17 cellular contexts compared by ENCODE assay signal in the genomic region with DNA sequence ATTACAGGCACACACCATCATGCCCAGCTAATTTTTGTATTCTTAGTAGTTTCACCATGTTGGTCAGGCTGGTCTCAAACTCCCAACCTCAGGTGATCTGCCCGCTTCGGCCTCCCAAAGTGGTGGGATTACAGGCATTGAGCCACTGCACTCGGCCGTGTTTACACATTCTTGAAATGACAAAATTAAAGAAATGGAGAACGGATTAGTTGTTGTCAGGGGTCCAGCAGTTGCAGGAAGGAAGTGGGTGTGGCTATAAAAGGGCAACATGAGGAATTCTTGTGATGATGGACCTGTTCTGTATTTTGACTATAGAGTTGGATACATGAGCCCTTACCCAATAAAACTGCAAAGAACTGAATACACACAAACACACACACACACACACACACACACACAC. TPM values are rescaled to one million over a fixed set of nuclear protein-coding genes. Genes with fewer than 3 reads are reported as not detected.
DNase-seq lines count a peak whose midpoint lies in the region; ATAC-seq lines count a peak whose summit lies in the region.
"Had no signal": no experiment of that assay in that cellular context is flagged by ENCODE, and none has a peak within 500 bp of the region (broad histone marks: within the 10 kb centered on the region; RNA-seq: fewer than 3 reads in every experiment).

No MANE protein-coding gene starts in this region.

- H3K9me3 ChIP-seq in adipocyte (ENCODE audit: control insufficient read depth, low read length), result no peaks in the 10 kb centered on the region
- H3K9me3 ChIP-seq: Caco-2, lower lobe of right lung had no signal

- H3K36me3 ChIP-seq in adipocyte (ENCODE audit: control insufficient read depth, insufficient read depth, low read length, severe bottlenecking), result peaks cover 20% of the 10 kb centered on the region

- DNase-seq in AG20443 (ENCODE audit: low spot score), result peak; percentile 13
- DNase-seq in GF-D8 (lab: John Stamatoyannopoulos, UW), result peak; percentile 8
- DNase-seq in adipocyte (ENCODE audit: low read depth), result peak; percentile 33
- DNase-seq in lung microvascular endothelial cell (ENCODE audit: low read depth in 2 of 2), result peak; percentile 49 to 71
- DNase-seq in C1 segment of cervical spinal cord (lab: John Stamatoyannopoulos, UW), result no peak
- no peak for DNase-seq in NCI-H774 (lab: John Stamatoyannopoulos, UW)
- no peak for DNase-seq in NCI-H146 (lab: John Stamatoyannopoulos, UW)
- DNase-seq: activated CD4-positive, alpha-beta T cell treated with anti-CD3 and anti-CD28 coated beads, Interleukin-2, amount 10 ng/mL, durations not matched to agents 24 days and 14 days; Caco-2; H7; lower lobe of right lung; NCI-H1417; posterior cingulate gyrus; stimulated activated CD4-positive, alpha-beta T cell treated with anti-CD3 and anti-CD28 coated beads, Interleukin-4, amount 100 ng/mL, for 1 hour; stimulated activated naive CD8-positive, alpha-beta T cell treated with anti-CD3 and anti-CD28 coated beads, Interleukin-15, amount 100 ng/mL, for 72 hours had no signal

- peaks cover 25% of the 10 kb centered on the region for H3K4me1 ChIP-seq in adipocyte (ENCODE audit: control insufficient read depth, insufficient read depth, low read length)
- H3K4me1 ChIP-seq: Caco-2 had no signal

- peak overlapping the region; percentile 14 for H3K4me3 ChIP-seq in adipocyte (ENCODE audit: low read length)
- H3K4me3 ChIP-seq: hepatocyte, lower lobe of right lung had no signal

- no peak overlapping the region for H3K9ac ChIP-seq in adipocyte (ENCODE audit: low read length)

- ATAC-seq in GM19452 (IDR thresholded peaks at IDR 0.05; ENCODE audit: unreplicated experiment), result no peak
- ATAC-seq: stimulated activated naive CD8-positive, alpha-beta T cell treated with anti-CD3 and anti-CD28 coated beads, Interleukin-15, amount 100 ng/mL, for 72 hours had no signal

- no peaks in the 10 kb centered on the region for H3K27me3 ChIP-seq in adipocyte (replicated peaks; ENCODE audit: control insufficient read depth, insufficient read depth, low read length)
- H3K27me3 ChIP-seq: hepatocyte had no signal

RNA-seq across cellular contexts. Expression of a gene that starts 17.3 kb away (rescaled TPM):
- total RNA-seq in lung microvascular endothelial cell, result 12.4 and 15.3 TPM in 2 replicates

RNA-seq across cellular contexts. Expression of a gene that starts 28.0 kb away (rescaled TPM):
- total RNA-seq in lung microvascular endothelial cell, result 15.9 and 16.3 TPM in 2 replicates

RNA-seq across cellular contexts. Expression of a gene that starts 29.0 kb away (rescaled TPM):
- total RNA-seq in lung microvascular endothelial cell, result 2.6 and 3.8 TPM in 2 replicates

Comparison
In these comparisons a context has a peak if more than half of its experiments do, and no peak if none do; other contexts are left out.
1. DNase-seq: peak in AG20443 (single experiment), GF-D8 (single experiment), adipocyte (single experiment) and lung microvascular endothelial cell (2 of 2); none in C1 segment of cervical spinal cord (0 of 14), NCI-H774 (single experiment) and NCI-H146 (single experiment).